15 cellular contexts compared by ENCODE assay signal in genomic region chr17:9306086-9306485, GRCh38.
"Had no signal": no experiment of that assay in that cellular context is flagged by ENCODE, and none has a peak within 500 bp of the region (broad histone marks: within the 10 kb centered on the region; RNA-seq: fewer than 3 reads in every experiment).

No MANE protein-coding gene starts in this region.

- ATAC-seq: left lobe of liver had no signal

- H3K4me3 Mint-ChIP-seq: activated B cell treated with CpG ODN at 0.5 μM for 24 hours; activated CD4-positive, alpha-beta T cell treated with anti-CD3 and anti-CD28 coated beads, Interleukin-2, amount 10 ng/mL, durations not matched to agents 7 days and 5 days; activated naive CD8-positive, alpha-beta T cell; memory B cell; nephron progenitor cell; T-helper 1 cell treated with Interleukin-12 subunit alpha and Interleukin-12 subunit beta and Interleukin-4 antibody, amounts not matched to agents 30 μg/mL and 1 μg/mL, for 36 hours had no signal

- H3K27me3 Mint-ChIP-seq: activated B cell treated with CpG ODN at 0.5 μM for 24 hours; activated CD4-positive, alpha-beta T cell treated with anti-CD3 and anti-CD28 coated beads, Interleukin-2, amount 10 ng/mL, durations not matched to agents 7 days and 5 days; activated naive CD8-positive, alpha-beta T cell; memory B cell had no signal

- H3K9me3 Mint-ChIP-seq: activated B cell treated with CpG ODN at 0.5 μM for 24 hours; activated CD4-positive, alpha-beta T cell treated with anti-CD3 and anti-CD28 coated beads, Interleukin-2, amount 10 ng/mL, durations not matched to agents 7 days and 5 days; memory B cell; T-helper 1 cell treated with Interleukin-12 subunit alpha and Interleukin-12 subunit beta and Interleukin-4 antibody, amounts not matched to agents 30 μg/mL and 1 μg/mL, for 36 hours had no signal

- H3K27ac ChIP-seq: colonic mucosa, thyroid gland had no signal

- H3K4me2 ChIP-seq: SK-N-SH had no signal

- H3K9me3 ChIP-seq: colonic mucosa, SK-N-SH, thyroid gland had no signal

- H3K27ac Mint-ChIP-seq: activated B cell treated with CpG ODN at 0.5 μM for 24 hours; activated CD4-positive, alpha-beta T cell treated with anti-CD3 and anti-CD28 coated beads, Interleukin-2, amount 10 ng/mL, durations not matched to agents 7 days and 5 days; activated naive CD8-positive, alpha-beta T cell; memory B cell; nephron progenitor cell; T-helper 1 cell treated with Interleukin-12 subunit alpha and Interleukin-12 subunit beta and Interleukin-4 antibody, amounts not matched to agents 30 μg/mL and 1 μg/mL, for 36 hours had no signal

- H3K4me1 Mint-ChIP-seq: activated CD4-positive, alpha-beta T cell treated with anti-CD3 and anti-CD28 coated beads, Interleukin-2, amount 10 ng/mL, durations not matched to agents 7 days and 5 days had no signal

- H3K27me3 ChIP-seq: colonic mucosa, thyroid gland had no signal

- DNase-seq: activated B cell treated with CpG ODN at 0.5 μM for 24 hours; activated CD4-positive, alpha-beta T cell treated with anti-CD3 and anti-CD28 coated beads, Interleukin-2, amount 10 ng/mL, durations not matched to agents 7 days and 5 days; activated effector memory CD4-positive, alpha-beta T cell treated with Interleukin-2 at 50 U/mL for 16 hours; activated T-cell treated with anti-CD3 and anti-CD28 coated beads for 4 hours; anterior cingulate cortex; caudate nucleus; colonic mucosa; nephron progenitor cell; SK-N-SH; stimulated activated CD4-positive, alpha-beta T cell treated with anti-CD3 and anti-CD28 coated beads, Interleukin-4, amount 100 ng/mL, for 4 hours; thyroid gland had no signal

- H3K4me3 ChIP-seq: colonic mucosa, thyroid gland had no signal

- H3K9ac ChIP-seq: SK-N-SH had no signal

- H3K36me3 ChIP-seq: colonic mucosa, thyroid gland had no signal

- H3K4me1 ChIP-seq: colonic mucosa, thyroid gland had no signal
